ENCODE assay signal across 19 cellular contexts in the genomic region with DNA sequence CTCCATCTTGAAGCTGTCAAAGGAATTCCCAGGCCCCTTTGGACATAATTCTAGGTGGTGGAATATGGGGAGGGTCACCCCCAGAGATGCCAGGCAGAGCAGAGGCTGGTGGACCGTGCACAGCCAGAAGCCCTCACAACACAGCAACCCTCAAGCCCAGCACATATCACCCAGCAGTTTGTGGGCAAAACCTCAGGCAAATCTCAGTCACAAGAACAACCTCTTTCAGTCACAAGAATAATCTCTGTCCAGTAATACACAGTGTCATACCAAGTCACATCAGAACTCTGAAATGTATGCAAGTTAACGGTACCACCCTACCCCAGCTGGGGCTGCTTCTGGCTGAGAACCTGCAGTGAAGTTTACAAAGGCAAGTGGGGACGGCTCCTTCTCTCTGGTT.
"Had no signal": no experiment of that assay in that cellular context is flagged by ENCODE, and none has a peak within 500 bp of the region (broad histone marks: within the 10 kb centered on the region; RNA-seq: fewer than 3 reads in every experiment).

No MANE protein-coding gene starts in this region.

- H3K36me3 ChIP-seq: cardiac muscle cell, ovary, right lobe of liver, spleen, thyroid gland, WERI-Rb-1 had no signal

- H3K4me1 Mint-ChIP-seq: activated naive CD4-positive, alpha-beta T cell treated with anti-CD3 and anti-CD28 coated beads, Interleukin-2, amount 50 U/mL, for 24 hours; T-helper 17 cell had no signal

- H3K27me3 ChIP-seq: cardiac muscle cell, ovary, right lobe of liver, thyroid gland had no signal

- H3K4me1 ChIP-seq: psoas muscle, right lobe of liver, spleen, thyroid gland had no signal

- FAIRE-seq: kidney had no signal

- H3K9me3 Mint-ChIP-seq: activated naive CD4-positive, alpha-beta T cell treated with anti-CD3 and anti-CD28 coated beads, Interleukin-2, amount 50 U/mL, for 24 hours had no signal

- H3K36me3 Mint-ChIP-seq: activated naive CD4-positive, alpha-beta T cell treated with anti-CD3 and anti-CD28 coated beads, Interleukin-2, amount 50 U/mL, for 24 hours had no signal

- H3K4me3 ChIP-seq: cardiac muscle cell, ovary, psoas muscle, right lobe of liver, spleen, thyroid gland had no signal

- H3K27me3 Mint-ChIP-seq: activated naive CD4-positive, alpha-beta T cell treated with anti-CD3 and anti-CD28 coated beads, Interleukin-2, amount 50 U/mL, for 24 hours; T-helper 17 cell had no signal

- ATAC-seq: activated T-cell treated with anti-CD3 and anti-CD28 coated beads, Interleukin-2, amount 50 U/mL, for 72 hours; left lobe of liver; psoas muscle; right lobe of liver; T-helper 17 cell had no signal

- DNase-seq: activated CD4-positive, alpha-beta T cell treated with anti-CD3 and anti-CD28 coated beads for 1 hour; activated CD4-positive, alpha-beta T cell treated with anti-CD3 and anti-CD28 coated beads, Interleukin-2, amount 50 U/mL, for 4 hours; activated effector memory CD4-positive, alpha-beta T cell treated with anti-CD3 and anti-CD28 coated beads, Interleukin-2, amount 50 U/mL, for 16 hours; activated T-cell treated with anti-CD3 and anti-CD28 coated beads, Interleukin-2, amount 50 U/mL, for 72 hours; foreskin melanocyte; glutamatergic neuron; kidney; midbrain; ovary; psoas muscle; right lobe of liver; spleen; stimulated activated naive CD4-positive, alpha-beta T cell; T-helper 17 cell; thyroid gland; WERI-Rb-1 had no signal

- H3K9me3 ChIP-seq: ovary, psoas muscle, right lobe of liver, spleen, thyroid gland had no signal

- H3K27ac Mint-ChIP-seq: activated naive CD4-positive, alpha-beta T cell treated with anti-CD3 and anti-CD28 coated beads, Interleukin-2, amount 50 U/mL, for 24 hours; activated T-cell treated with anti-CD3 and anti-CD28 coated beads, Interleukin-2, amount 50 U/mL, for 72 hours; T-helper 17 cell had no signal

- H3K4me3 Mint-ChIP-seq: activated naive CD4-positive, alpha-beta T cell treated with anti-CD3 and anti-CD28 coated beads, Interleukin-2, amount 50 U/mL, for 24 hours; activated T-cell treated with anti-CD3 and anti-CD28 coated beads, Interleukin-2, amount 50 U/mL, for 72 hours; T-helper 17 cell had no signal

- H3K27ac ChIP-seq: cardiac muscle cell, ovary, psoas muscle, right lobe of liver, spleen, thyroid gland, WERI-Rb-1 had no signal
